ENCODE assay signal across 8 cellular contexts in genomic region chr14:49586673-49587460, GRCh38. TPM values are rescaled to one million over a fixed set of nuclear protein-coding genes. Genes with fewer than 3 reads are reported as not detected.
DNase-seq lines count a peak whose midpoint lies in the region; ATAC-seq and TF ChIP-seq lines count a peak whose summit lies in the region.

No MANE protein-coding gene starts in this region.

- H3K9ac ChIP-seq in HUES64 (ENCODE audit: low read depth, low read length) (no peak overlapping the region), OCI-LY1 (ENCODE audit: low read length) (no peak overlapping the region), neuronal stem cell (ENCODE audit: low read depth, low read length, poor library complexity) (no peak overlapping the region)

- H3K4me2 ChIP-seq in OCI-LY1 (ENCODE audit: low read length) (peak overlapping the region; percentile 35; the same call in 1 of the 2 replicates), neuronal stem cell (ENCODE audit: insufficient read depth, low read length, poor library complexity, severe bottlenecking) (no peak overlapping the region)

- H3F3A ChIP-seq in OCI-LY1 (ENCODE audit: insufficient read depth, low read length) = no peaks in the 10 kb centered on the region

- H3K9me2 ChIP-seq in OCI-LY1 (ENCODE audit: low read depth, low read length) = no peaks in the 10 kb centered on the region

- 0% methylated on average over 4 of the region's 21 CpGs for WGBS in HUES64
- WGBS in neuronal stem cell (ENCODE audit: extremely low coverage in 2 of 2, insufficient read length in 2 of 2, insufficient replicate concordance in 1 of 2), 2 donors = no CpG with 5 or more reads among the region's 21 CpGs

- H3K4me1 ChIP-seq in HUES64 (ENCODE audit: insufficient read depth, low read length) (peaks cover 15% of the 10 kb centered on the region; the same call in 1 of the 2 replicates), OCI-LY1 (ENCODE audit: insufficient read depth, low read length, severe bottlenecking) (peaks cover 25% of the 10 kb centered on the region), neuronal stem cell (ENCODE audit: control insufficient read depth in 2 of 2, insufficient read depth in 1 of 2, low read depth in 1 of 2, low read length in 2 of 2) (peaks cover 7 to 11% of the 10 kb centered on the region in 2 donors), vagina (peaks cover 29% of the 10 kb centered on the region)

- H4K8ac ChIP-seq in neuronal stem cell (ENCODE audit: low read depth, low read length) = no peak overlapping the region

- DNase-seq in Daoy (ENCODE audit: low read depth) (peak; percentile 64), foreskin fibroblast (peak; percentile 52 to 83), neuronal stem cell (ENCODE audit: low spot score) (peak; percentile 70), vagina (ENCODE audit: extremely low spot score in 2 of 2) (no peak)
- DNase-seq in activated T-helper 9 cell treated with anti-CD3 and anti-CD28 coated beads, Interleukin-2, amount 50 U/mL, for 16 hours (ENCODE audit: low read depth) = peak; percentile 28

- peaks cover 43% of the 10 kb centered on the region for H3K79me2 ChIP-seq in OCI-LY1 (ENCODE audit: insufficient read depth, low read length)

- H3K9me3 ChIP-seq in HUES64 (ENCODE audit: insufficient read depth, low read depth, low read length) (no peaks in the 10 kb centered on the region), OCI-LY1 (ENCODE audit: low read length) (no peaks in the 10 kb centered on the region), neuronal stem cell (replicated peaks in 1 of 2; ENCODE audit: control insufficient read depth in 2 of 2, insufficient read depth in 1 of 2, low read depth in 1 of 2, low read length in 2 of 2) (no peaks in the 10 kb centered on the region), vagina (no peaks in the 10 kb centered on the region)

- peak overlapping the region; percentile 100 for H3K4me3 ChIP-seq in HUES64 (ENCODE audit: low read length)
- peak overlapping the region; percentile 90 for H3K4me3 ChIP-seq in OCI-LY1 (ENCODE audit: low read depth, low read length, poor library complexity, severe bottlenecking)
- H3K4me3 ChIP-seq in foreskin fibroblast (ENCODE audit: low read depth in 1 of 2, low read length in 2 of 2) = peak overlapping the region; percentile 24 to 39
- peak overlapping the region in 1 of 2 donors; percentile 19 for H3K4me3 ChIP-seq in neuronal stem cell (ENCODE audit: low read length in 2 of 2)
- peak overlapping the region; percentile 67 to 77 for H3K4me3 ChIP-seq in vagina

- no peak overlapping the region for H3K18ac ChIP-seq in neuronal stem cell (ENCODE audit: low read length)

- TF ChIP-seq POLR2A in vagina (IDR thresholded peaks at IDR 0.05) = no peak

- no peak overlapping the region for H3K23ac ChIP-seq in neuronal stem cell (ENCODE audit: low read depth, low read length, poor library complexity)

- TF ChIP-seq CTCF in OCI-LY1 (IDR thresholded peaks at IDR 0.05; ENCODE audit: low read length) = peak; percentile 96
- TF ChIP-seq CTCF in foreskin fibroblast (IDR thresholded peaks at IDR 0.05; ENCODE audit: low read depth, low read length) = peak; percentile 47
- peak; percentile 39 to 79 (median 39) for TF ChIP-seq CTCF in vagina (IDR thresholded peaks at IDR 0.05)

- no peaks in the 10 kb centered on the region for H3K79me1 ChIP-seq in neuronal stem cell (ENCODE audit: low read depth, low read length)

- no peak overlapping the region for H2AK5ac ChIP-seq in neuronal stem cell (ENCODE audit: low read depth, low read length)

- peaks cover 7% of the 10 kb centered on the region; the same call in 1 of the 2 replicates for H4K20me1 ChIP-seq in OCI-LY1 (ENCODE audit: insufficient read depth, low read length)

- no peak overlapping the region for H2AFZ ChIP-seq in OCI-LY1 (ENCODE audit: low read length)
- H2AFZ ChIP-seq in neuronal stem cell (ENCODE audit: low read length) = peak overlapping the region; percentile 39

- intact Hi-C loops in vagina (cut with DNase I) = no loop called here

- H3K4ac ChIP-seq in neuronal stem cell (ENCODE audit: low read length) = no peak overlapping the region

- ATAC-seq in GM21619 (IDR thresholded peaks at IDR 0.05; ENCODE audit: unreplicated experiment) = peak; percentile 26

- H2BK120ac ChIP-seq in neuronal stem cell (ENCODE audit: low read depth, low read length) = no peak overlapping the region

- H3K14ac ChIP-seq in neuronal stem cell (ENCODE audit: low read length) = no peak overlapping the region

- peak overlapping the region; percentile 54; the same call in 1 of the 2 replicates for H3K27ac ChIP-seq in HUES64 (ENCODE audit: low read depth, low read length)
- H3K27ac ChIP-seq in OCI-LY1 (ENCODE audit: low read depth, low read length, poor library complexity, severe bottlenecking) = peak overlapping the region; percentile 74
- peak overlapping the region; percentile 35 for H3K27ac ChIP-seq in neuronal stem cell (replicated peaks; ENCODE audit: low read length)
- H3K27ac ChIP-seq in vagina = peak overlapping the region; percentile 80

- no peak overlapping the region for H2BK12ac ChIP-seq in neuronal stem cell (ENCODE audit: low read length)

- H3K36me3 ChIP-seq in HUES64 (ENCODE audit: insufficient read depth, low read length) = peaks cover 38% of the 10 kb centered on the region
- peaks cover 39% of the 10 kb centered on the region for H3K36me3 ChIP-seq in OCI-LY1 (ENCODE audit: insufficient read depth, low read length)
- peaks cover 13 to 34% of the 10 kb centered on the region in 2 donors for H3K36me3 ChIP-seq in neuronal stem cell (replicated peaks in 1 of 2; ENCODE audit: control insufficient read depth in 2 of 2, insufficient read depth in 2 of 2, low read length in 2 of 2)
- H3K36me3 ChIP-seq in vagina = peaks cover 0 to 27% of the 10 kb centered on the region in 2 donors

- no peak overlapping the region for H4K91ac ChIP-seq in neuronal stem cell (ENCODE audit: low read depth, low read length, poor library complexity)

- H3K27me3 ChIP-seq in HUES64 (ENCODE audit: insufficient read depth, low read length) = no peaks in the 10 kb centered on the region
- no peaks in the 10 kb centered on the region for H3K27me3 ChIP-seq in OCI-LY1 (ENCODE audit: insufficient read depth, low read length)
- no peaks in the 10 kb centered on the region for H3K27me3 ChIP-seq in neuronal stem cell (ENCODE audit: control insufficient read depth in 3 of 3, insufficient read depth in 3 of 3, low read depth in 1 of 3, low read length in 3 of 3)
- H3K27me3 ChIP-seq in vagina = no peaks in the 10 kb centered on the region

- H2BK15ac ChIP-seq in neuronal stem cell (ENCODE audit: low read length) = no peak overlapping the region

- no peak overlapping the region for H2BK5ac ChIP-seq in neuronal stem cell (ENCODE audit: low read length)

RNA-seq across cellular contexts. Expression of gene RPS29, which starts 0.7 kb away (rescaled TPM):
- total RNA-seq in Daoy (2014; rRNA removed; shearing (Covaris generic)) = 2,692 and 3,604 TPM in 2 replicates
- 3,801 TPM for polyA plus RNA-seq in HUES64 (2013, experiment 1 of 2)
- 3,697 TPM for polyA plus RNA-seq in HUES64 (2013, experiment 2 of 2)
- polyA plus RNA-seq in neuronal stem cell (2013, experiment 1 of 2) = 16,171 TPM
- 16,443 TPM for polyA plus RNA-seq in neuronal stem cell (2013, experiment 2 of 2)
- 3,080 TPM for total RNA-seq in vagina

RNA-seq across cellular contexts. Expression of gene LRR1, which starts 11.9 kb away (rescaled TPM):
- total RNA-seq in Daoy (2014; rRNA removed; shearing (Covaris generic)) = 48.5 and 51.2 TPM in 2 replicates
- 37.8 TPM for polyA plus RNA-seq in HUES64 (2013, experiment 1 of 2)
- polyA plus RNA-seq in HUES64 (2013, experiment 2 of 2) = 36.8 TPM
- polyA plus RNA-seq in neuronal stem cell (2013, experiment 1 of 2) = 23.7 TPM
- 23.4 TPM for polyA plus RNA-seq in neuronal stem cell (2013, experiment 2 of 2)
- total RNA-seq in vagina = 3.7 TPM

RNA-seq across cellular contexts. Expression of gene RPL36AL, which starts 33.6 kb away (rescaled TPM):
- total RNA-seq in Daoy (2014; rRNA removed; shearing (Covaris generic)) = 257 and 377 TPM in 2 replicates
- polyA plus RNA-seq in HUES64 (2013, experiment 1 of 2) = 228 TPM
- polyA plus RNA-seq in HUES64 (2013, experiment 2 of 2) = 241 TPM
- polyA plus RNA-seq in neuronal stem cell (2013, experiment 1 of 2) = 374 TPM
- 373 TPM for polyA plus RNA-seq in neuronal stem cell (2013, experiment 2 of 2)
- 208 TPM for total RNA-seq in vagina

RNA-seq across cellular contexts. Expression of gene MGAT2, which starts 33.7 kb away (rescaled TPM):
- 73.3 and 86.8 TPM in 2 replicates for total RNA-seq in Daoy (2014; rRNA removed; shearing (Covaris generic))
- 17.7 TPM for polyA plus RNA-seq in HUES64 (2013, experiment 1 of 2)
- 18.4 TPM for polyA plus RNA-seq in HUES64 (2013, experiment 2 of 2)
- polyA plus RNA-seq in neuronal stem cell (2013, experiment 1 of 2) = 19.5 TPM
- 19.8 TPM for polyA plus RNA-seq in neuronal stem cell (2013, experiment 2 of 2)
- total RNA-seq in vagina = 11.3 TPM

RNA-seq across cellular contexts. Expression of gene DNAAF2, which starts 48.2 kb away (rescaled TPM):
- 37.4 and 41.1 TPM in 2 replicates for total RNA-seq in Daoy (2014; rRNA removed; shearing (Covaris generic))
- 25.8 TPM for polyA plus RNA-seq in HUES64 (2013, experiment 1 of 2)
- 26.9 TPM for polyA plus RNA-seq in HUES64 (2013, experiment 2 of 2)
- 17.1 TPM for polyA plus RNA-seq in neuronal stem cell (2013, experiment 1 of 2)
- polyA plus RNA-seq in neuronal stem cell (2013, experiment 2 of 2) = 17.1 TPM
- 7.9 TPM for total RNA-seq in vagina

Comparison
In these comparisons a context has a peak if more than half of its experiments do, and no peak if none do; other contexts are left out.
1. DNase-seq: peak in Daoy (single experiment), activated T-helper 9 cell treated with anti-CD3 and anti-CD28 coated beads, Interleukin-2, amount 50 U/mL, for 16 hours (single experiment), foreskin fibroblast (2 of 2) and neuronal stem cell (single experiment); none in vagina (0 of 2).
2. CTCF ChIP-seq: peak in every context shown above with its lines; median percentile 96 in OCI-LY1; 47 in foreskin fibroblast; 39 in vagina.
3. RNA of gene LRR1, which starts 11.9 kb away (total RNA-seq): 48.5 to 51.2 TPM in Daoy; 3.7 TPM in vagina (single experiment); every median in the first group is over 10 times any median in the second.
4. Peak in every context shown above with its lines, with median percentiles within 50 percentile points of each other: H3K27ac ChIP-seq.